In genomic region chr20:53590563-53590962, GRCh38 we compare ENCODE assay signal across 8 cellular contexts. TPM values are rescaled to one million over a fixed set of nuclear protein-coding genes. Genes with fewer than 3 reads are reported as not detected.
DNase-seq lines count a peak whose midpoint lies in the region; ATAC-seq and TF ChIP-seq lines count a peak whose summit lies in the region.
"Not testable (repeated sequence)": the region's sequence is repeated elsewhere in the genome, so short reads cannot be mapped to it uniquely, and the experiment has no call there.

No MANE protein-coding gene starts in this region.

- H3K27ac ChIP-seq in HL-60 (replicated peaks), result peak overlapping the region; percentile 93
- H3K27ac ChIP-seq in RWPE2 (ENCODE audit: poor library complexity, severe bottlenecking), result peak overlapping the region; percentile 91
- H3K27ac ChIP-seq in effector memory CD4-positive, alpha-beta T cell (ENCODE audit: insufficient read depth, low read length, poor library complexity, severe bottlenecking), result peak overlapping the region; percentile 96

- H3K4me1 Mint-ChIP-seq in activated naive CD4-positive, alpha-beta T cell treated with anti-CD3 and anti-CD28 coated beads, Interleukin-2, amount 50 U/mL, for 24 hours, result peaks cover 55% of the 10 kb centered on the region
- H3K4me1 Mint-ChIP-seq in natural killer cell treated with Interleukin-12 subunit alpha and Interleukin-12 subunit beta and Interleukin-15 and Interleukin-18, amount 100 ng/mL, for 72 hours (ENCODE audit: low read depth in 2 of 2), result peaks cover 36 to 62% of the 10 kb centered on the region in 2 donors
- peaks cover 57% of the 10 kb centered on the region for H3K4me1 Mint-ChIP-seq in stimulated activated naive CD8-positive, alpha-beta T cell treated with anti-CD3 and anti-CD28 coated beads, Interleukin-15, Interleukin-2, amounts not matched to agents 100 ng/mL and 50 ng/mL, for 24 hours (ENCODE audit: low read depth)

- DNase-seq in BE2C; HL-60 (ENCODE audit: low read depth in 1 of 2, low spot score in 1 of 2); RWPE2 (ENCODE audit: low spot score); effector memory CD4-positive, alpha-beta T cell; natural killer cell treated with Interleukin-12 subunit alpha and Interleukin-12 subunit beta and Interleukin-15 and Interleukin-18, amount 100 ng/mL, for 72 hours (ENCODE audit: low spot score): not testable (repeated sequence)

- peaks cover 18% of the 10 kb centered on the region for H3K4me1 ChIP-seq in BE2C
- peaks cover 41% of the 10 kb centered on the region for H3K4me1 ChIP-seq in RWPE2 (ENCODE audit: insufficient read depth, poor library complexity, severe bottlenecking)
- H3K4me1 ChIP-seq in effector memory CD4-positive, alpha-beta T cell (ENCODE audit: control insufficient read depth, insufficient read depth, low read length, poor library complexity, severe bottlenecking), result peaks cover 10% of the 10 kb centered on the region
- not testable (repeated sequence) for H3K4me1 ChIP-seq in iPS-15b (ENCODE audit: control insufficient read depth, insufficient read depth, low read length)

- H3K9ac ChIP-seq in iPS-15b (ENCODE audit: low read depth, low read length), result not testable (repeated sequence)

- H3K36me3 ChIP-seq in BE2C; RWPE2 (ENCODE audit: low read depth); effector memory CD4-positive, alpha-beta T cell (ENCODE audit: control insufficient read depth, insufficient read depth, low read length); iPS-15b (ENCODE audit: control insufficient read depth, insufficient read depth, low read length): not testable (repeated sequence)

- H3K4me3 ChIP-seq in BE2C (ENCODE audit: low read depth, low read length) (peak overlapping the region; percentile 79), HL-60 (replicated peaks; ENCODE audit: insufficient read depth, low read length) (0 out of 2 replicates have a peak overlapping the region, but pooled peaks have one; percentile 22), RWPE2 (ENCODE audit: severe bottlenecking) (peak overlapping the region; percentile 61), iPS-15b (ENCODE audit: low read depth, low read length) (peak overlapping the region; percentile 60)
- H3K4me3 ChIP-seq in effector memory CD4-positive, alpha-beta T cell (ENCODE audit: insufficient read depth, low read depth, low read length, poor library complexity, severe bottlenecking), result peak overlapping the region; percentile 7

- not testable (repeated sequence) for H3K27me3 ChIP-seq in BE2C; HL-60 (ENCODE audit: insufficient read depth, poor library complexity, severe bottlenecking); RWPE2 (ENCODE audit: insufficient read depth, poor library complexity, severe bottlenecking); effector memory CD4-positive, alpha-beta T cell (replicated peaks; ENCODE audit: control insufficient read depth, insufficient read depth, low read length, poor library complexity, severe bottlenecking); iPS-15b (ENCODE audit: control insufficient read depth, insufficient read depth, low read length)

- peak overlapping the region; percentile 96 for H3K4me3 Mint-ChIP-seq in activated naive CD4-positive, alpha-beta T cell treated with anti-CD3 and anti-CD28 coated beads, Interleukin-2, amount 50 U/mL, for 24 hours
- H3K4me3 Mint-ChIP-seq in natural killer cell treated with Interleukin-12 subunit alpha and Interleukin-12 subunit beta and Interleukin-15 and Interleukin-18, amount 100 ng/mL, for 72 hours, result peak overlapping the region; percentile 96
- H3K4me3 Mint-ChIP-seq in stimulated activated naive CD8-positive, alpha-beta T cell treated with anti-CD3 and anti-CD28 coated beads, Interleukin-15, Interleukin-2, amounts not matched to agents 100 ng/mL and 50 ng/mL, for 24 hours, result peak overlapping the region; percentile 93

- not testable (repeated sequence) for TF ChIP-seq CTCF in BE2C (IDR thresholded peaks at IDR 0.05; ENCODE audit: low read depth, low read length); HL-60 (IDR thresholded peaks at IDR 0.05; ENCODE audit: insufficient read depth, low read length); RWPE2 (IDR thresholded peaks at IDR 0.05; ENCODE audit: poor library complexity, severe bottlenecking)

- H3K9me3 Mint-ChIP-seq in activated naive CD4-positive, alpha-beta T cell treated with anti-CD3 and anti-CD28 coated beads, Interleukin-2, amount 50 U/mL, for 24 hours; natural killer cell treated with Interleukin-12 subunit alpha and Interleukin-12 subunit beta and Interleukin-15 and Interleukin-18, amount 100 ng/mL, for 72 hours; stimulated activated naive CD8-positive, alpha-beta T cell treated with anti-CD3 and anti-CD28 coated beads, Interleukin-15, Interleukin-2, amounts not matched to agents 100 ng/mL and 50 ng/mL, for 24 hours: not testable (repeated sequence)

- not testable (repeated sequence) for H3K27me3 Mint-ChIP-seq in activated naive CD4-positive, alpha-beta T cell treated with anti-CD3 and anti-CD28 coated beads, Interleukin-2, amount 50 U/mL, for 24 hours; natural killer cell treated with Interleukin-12 subunit alpha and Interleukin-12 subunit beta and Interleukin-15 and Interleukin-18, amount 100 ng/mL, for 72 hours; stimulated activated naive CD8-positive, alpha-beta T cell treated with anti-CD3 and anti-CD28 coated beads, Interleukin-15, Interleukin-2, amounts not matched to agents 100 ng/mL and 50 ng/mL, for 24 hours

- H3K27ac Mint-ChIP-seq in activated naive CD4-positive, alpha-beta T cell treated with anti-CD3 and anti-CD28 coated beads, Interleukin-2, amount 50 U/mL, for 24 hours, result peak overlapping the region; percentile 98
- H3K27ac Mint-ChIP-seq in natural killer cell treated with Interleukin-12 subunit alpha and Interleukin-12 subunit beta and Interleukin-15 and Interleukin-18, amount 100 ng/mL, for 72 hours, result peak overlapping the region; percentile 92 to 99
- H3K27ac Mint-ChIP-seq in stimulated activated naive CD8-positive, alpha-beta T cell treated with anti-CD3 and anti-CD28 coated beads, Interleukin-15, Interleukin-2, amounts not matched to agents 100 ng/mL and 50 ng/mL, for 24 hours, result peak overlapping the region; percentile 98

- not testable (repeated sequence) for H3K36me3 Mint-ChIP-seq in activated naive CD4-positive, alpha-beta T cell treated with anti-CD3 and anti-CD28 coated beads, Interleukin-2, amount 50 U/mL, for 24 hours; natural killer cell treated with Interleukin-12 subunit alpha and Interleukin-12 subunit beta and Interleukin-15 and Interleukin-18, amount 100 ng/mL, for 72 hours; stimulated activated naive CD8-positive, alpha-beta T cell treated with anti-CD3 and anti-CD28 coated beads, Interleukin-15, Interleukin-2, amounts not matched to agents 100 ng/mL and 50 ng/mL, for 24 hours (ENCODE audit: low read depth)

- not testable (repeated sequence) for ATAC-seq in RWPE2 (ENCODE audit: low read depth); natural killer cell treated with Interleukin-12 subunit alpha and Interleukin-12 subunit beta and Interleukin-15 and Interleukin-18, amount 100 ng/mL, for 72 hours

- H3K9me3 ChIP-seq in BE2C; RWPE2 (ENCODE audit: severe bottlenecking); effector memory CD4-positive, alpha-beta T cell (ENCODE audit: control insufficient read depth, low read length); iPS-15b (ENCODE audit: control insufficient read depth, insufficient read depth, low read length): not testable (repeated sequence)

RNA-seq across cellular contexts. Expression of gene ZNF217, which starts 3.1 kb away (rescaled TPM):
- 12.8 TPM for polyA plus RNA-seq in BE2C (2012; ENCODE audit: insufficient read depth, insufficient read length, low read depth)
- total RNA-seq in natural killer cell treated with Interleukin-12 subunit alpha and Interleukin-12 subunit beta and Interleukin-15 and Interleukin-18, amount 100 ng/mL, for 72 hours, result 10 to 100 TPM; 39.9 to 48.0 TPM

Comparison
In these comparisons a context has a peak if more than half of its experiments do, and no peak if none do; other contexts are left out.
1. H3K4me3 ChIP-seq: peak in every context shown above with its lines; median percentile 79 in BE2C; 61 in RWPE2; 60 in iPS-15b; 22 in HL-60; 7 in effector memory CD4-positive, alpha-beta T cell.